28 cellular contexts compared by ENCODE assay signal in genomic region chr16:4433228-4433627, GRCh38. TPM values are rescaled to one million over a fixed set of nuclear protein-coding genes. Genes with fewer than 3 reads are reported as not detected.
DNase-seq lines count a peak whose midpoint lies in the region; ATAC-seq, FAIRE-seq and TF ChIP-seq lines count a peak whose summit lies in the region.
"Had no signal": no experiment of that assay in that cellular context is flagged by ENCODE, and none has a peak within 500 bp of the region (broad histone marks: within the 10 kb centered on the region; RNA-seq: fewer than 3 reads in every experiment).

No MANE protein-coding gene starts in this region.

- H3K4me2 ChIP-seq in A549: no peak overlapping the region

- no peak for ATAC-seq in activated CD8-positive, alpha-beta T cell treated with anti-CD3 and anti-CD28 coated beads for 36 hours
- ATAC-seq in activated CD8-positive, alpha-beta T cell treated with anti-CD3 and anti-CD28 coated beads, Interleukin-2, amount 10 ng/mL, durations not matched to agents 7 days and 5 days: no peak
- ATAC-seq in A549: peak; percentile 24 to 25; a peak in 2 of 6 replicates
- ATAC-seq: effector memory CD8-positive, alpha-beta T cell; left lobe of liver had no signal

- POLR2A ChIA-PET in activated CD8-positive, alpha-beta T cell treated with anti-CD3 and anti-CD28 coated beads for 36 hours (lab: Charles Lee): no interaction called here
- POLR2A ChIA-PET in activated CD8-positive, alpha-beta T cell treated with anti-CD3 and anti-CD28 coated beads, Interleukin-2, amount 10 ng/mL, durations not matched to agents 7 days and 5 days (lab: Charles Lee): no interaction called here
- POLR2A ChIA-PET in A549 (lab: Yijun Ruan, JAX) (no interaction called here), HEK293 (lab: Yijun Ruan, JAX) (interaction anchor here (0.6 kb wide), 1 partner anchor 16 kb away, joined by 3 read pairs; no protein-coding TSS in a partner anchor)

- FAIRE-seq in A549 (lab: Jason Lieb, UNC): no peak
- FAIRE-seq: GM12891 had no signal

- peak overlapping the region; percentile 12 for H3K27ac Mint-ChIP-seq in activated CD8-positive, alpha-beta T cell treated with anti-CD3 and anti-CD28 coated beads for 36 hours
- no peak overlapping the region for H3K27ac Mint-ChIP-seq in activated CD8-positive, alpha-beta T cell treated with anti-CD3 and anti-CD28 coated beads, Interleukin-2, amount 10 ng/mL, durations not matched to agents 7 days and 5 days
- H3K27ac Mint-ChIP-seq in endothelial cell (ENCODE audit: unreplicated experiment): peak overlapping the region; percentile 6
- H3K27ac Mint-ChIP-seq: memory B cell; T-helper 2 cell treated with Interferon-gamma antibody and Interleukin-4, amounts not matched to agents 5 μg/mL and 100 μg/mL, for 36 hours had no signal

- peaks cover 46% of the 10 kb centered on the region for H3K36me3 Mint-ChIP-seq in activated CD8-positive, alpha-beta T cell treated with anti-CD3 and anti-CD28 coated beads for 36 hours (ENCODE audit: low read depth)
- H3K36me3 Mint-ChIP-seq in activated CD8-positive, alpha-beta T cell treated with anti-CD3 and anti-CD28 coated beads, Interleukin-2, amount 10 ng/mL, durations not matched to agents 7 days and 5 days (ENCODE audit: low read depth): peaks cover 47% of the 10 kb centered on the region
- peaks cover 17% of the 10 kb centered on the region for H3K36me3 Mint-ChIP-seq in endothelial cell (ENCODE audit: low read depth, unreplicated experiment)

- no peak for TF ChIP-seq CTCF in activated CD8-positive, alpha-beta T cell treated with anti-CD3 and anti-CD28 coated beads for 36 hours (IDR thresholded peaks at IDR 0.05)
- TF ChIP-seq CTCF in A549 (IDR thresholded peaks at IDR 0.05): no peak
- no peak for TF ChIP-seq CTCF in HEK293 (tag by site-specific recombination; IDR thresholded peaks at IDR 0.05)
- TF ChIP-seq CTCF in endothelial cell (IDR thresholded peaks at IDR 0.05; ENCODE audit: unreplicated experiment): no peak

- no peak for TF ChIP-seq EP300 in A549 (IDR thresholded peaks at IDR 0.05)

- H3K9me3 ChIP-seq in A549 (no peaks in the 10 kb centered on the region), HEK293 (ENCODE audit: control insufficient read depth, insufficient read depth, low read depth, low read length) (no peaks in the 10 kb centered on the region)
- H3K9me3 ChIP-seq: neutrophil, Peyer's patch, spleen, stomach, tibial artery had no signal

- no peak for TF ChIP-seq POLR2A in A549 (IDR thresholded peaks at IDR 0.05; ENCODE audit: low read length)

- H3K27ac ChIP-seq in A549 (no peak overlapping the region), HEK293 (ENCODE audit: extremely low read depth, low read depth, low read length) (no peak overlapping the region)
- H3K27ac ChIP-seq: HL-60, neutrophil, Peyer's patch, spleen, tibial artery had no signal

- H3K9me3 Mint-ChIP-seq in activated CD8-positive, alpha-beta T cell treated with anti-CD3 and anti-CD28 coated beads for 36 hours: no peaks in the 10 kb centered on the region
- H3K9me3 Mint-ChIP-seq in activated CD8-positive, alpha-beta T cell treated with anti-CD3 and anti-CD28 coated beads, Interleukin-2, amount 10 ng/mL, durations not matched to agents 7 days and 5 days (ENCODE audit: insufficient read depth): no peaks in the 10 kb centered on the region
- H3K9me3 Mint-ChIP-seq in endothelial cell (ENCODE audit: unreplicated experiment): no peaks in the 10 kb centered on the region
- H3K9me3 Mint-ChIP-seq: effector memory CD8-positive, alpha-beta T cell; memory B cell; T-helper 2 cell treated with Interferon-gamma antibody and Interleukin-4, amounts not matched to agents 5 μg/mL and 100 μg/mL, for 36 hours had no signal

- WGBS in A549 (ENCODE audit: missing lambda C conversion rate): 77% methylated on average over 4 of the region's 4 CpGs

- no peaks in the 10 kb centered on the region for H3K27me3 Mint-ChIP-seq in activated CD8-positive, alpha-beta T cell treated with anti-CD3 and anti-CD28 coated beads for 36 hours
- H3K27me3 Mint-ChIP-seq in activated CD8-positive, alpha-beta T cell treated with anti-CD3 and anti-CD28 coated beads, Interleukin-2, amount 10 ng/mL, durations not matched to agents 7 days and 5 days (ENCODE audit: low read depth): no peaks in the 10 kb centered on the region
- H3K27me3 Mint-ChIP-seq in endothelial cell (ENCODE audit: unreplicated experiment): no peaks in the 10 kb centered on the region
- H3K27me3 Mint-ChIP-seq: effector memory CD8-positive, alpha-beta T cell; memory B cell had no signal

- H3K36me3 ChIP-seq in HEK293 (ENCODE audit: control insufficient read depth in 2 of 2, insufficient read depth in 1 of 2, low read length in 2 of 2): peaks cover 36 to 68% of the 10 kb centered on the region in 2 experiments; a peak in 2 of 3 replicates

- DNase-seq in activated CD8-positive, alpha-beta T cell treated with anti-CD3 and anti-CD28 coated beads for 36 hours: no peak
- DNase-seq in activated CD8-positive, alpha-beta T cell treated with anti-CD3 and anti-CD28 coated beads, Interleukin-2, amount 10 ng/mL, durations not matched to agents 7 days and 5 days: no peak
- DNase-seq in A549 (ENCODE audit: low read depth in 1 of 2, low spot score in 1 of 2) (no peak), endothelial cell (ENCODE audit: low spot score) (no peak), NCI-H2227 treated with DMSO at 0.1 percent for 48 hours (lab: John Stamatoyannopoulos, UW) (no peak), nucleus accumbens (lab: John Stamatoyannopoulos, UW) (no peak), NCI-H510A treated with DMSO at 0.1 percent for 48 hours (lab: John Stamatoyannopoulos, UW) (no peak)
- DNase-seq: activated T-cell treated with anti-CD3 and anti-CD28 coated beads, Interleukin-2, amount 50 U/mL, for 48 hours; caudate nucleus; DMS53; effector memory CD8-positive, alpha-beta T cell; H7; NCI-H1417; NCI-H2029; Peyer's patch; right cardiac atrium; SHP77; spleen; stimulated activated CD4-positive, alpha-beta T cell treated with anti-CD3 and anti-CD28 coated beads, Interleukin-2, amount 100 ng/mL, for 24 hours; stomach; tibial artery had no signal

- no peak for TF ChIP-seq RAD21 in A549 (conservative IDR thresholded peaks at IDR 0.05 in 1 of 2, IDR thresholded peaks at IDR 0.05 in 1 of 2)

- H3K4me1 ChIP-seq in A549: peaks cover 10% of the 10 kb centered on the region
- H3K4me1 ChIP-seq in HEK293 (ENCODE audit: control insufficient read depth, insufficient read depth, low read length): no peaks in the 10 kb centered on the region
- H3K4me1 ChIP-seq: Peyer's patch, tibial artery had no signal

- CTCF ChIA-PET in activated CD8-positive, alpha-beta T cell treated with anti-CD3 and anti-CD28 coated beads for 36 hours (lab: Charles Lee): no interaction called here
- CTCF ChIA-PET in activated CD8-positive, alpha-beta T cell treated with anti-CD3 and anti-CD28 coated beads, Interleukin-2, amount 10 ng/mL, durations not matched to agents 7 days and 5 days (lab: Charles Lee): interaction anchor here (1.4 kb wide), 1 partner anchor 33 kb away, joined by 3 read pairs; no protein-coding TSS in a partner anchor
- CTCF ChIA-PET in A549 (lab: Yijun Ruan, JAX): interaction anchor here (1.5 kb wide), 1 partner anchor 74 kb away, joined by 5 read pairs; no protein-coding TSS in a partner anchor
- CTCF ChIA-PET in HEK293 (lab: Yijun Ruan, JAX): no interaction called here

- peaks cover 30% of the 10 kb centered on the region for H3K4me1 Mint-ChIP-seq in activated CD8-positive, alpha-beta T cell treated with anti-CD3 and anti-CD28 coated beads for 36 hours (ENCODE audit: low read depth)
- H3K4me1 Mint-ChIP-seq in activated CD8-positive, alpha-beta T cell treated with anti-CD3 and anti-CD28 coated beads, Interleukin-2, amount 10 ng/mL, durations not matched to agents 7 days and 5 days (ENCODE audit: low read depth): peaks cover 6% of the 10 kb centered on the region
- H3K4me1 Mint-ChIP-seq in endothelial cell (ENCODE audit: unreplicated experiment): peaks cover 4% of the 10 kb centered on the region

- no peak overlapping the region for H3K4me3 Mint-ChIP-seq in activated CD8-positive, alpha-beta T cell treated with anti-CD3 and anti-CD28 coated beads for 36 hours
- H3K4me3 Mint-ChIP-seq in activated CD8-positive, alpha-beta T cell treated with anti-CD3 and anti-CD28 coated beads, Interleukin-2, amount 10 ng/mL, durations not matched to agents 7 days and 5 days: no peak overlapping the region
- H3K4me3 Mint-ChIP-seq in endothelial cell (ENCODE audit: unreplicated experiment): no peak overlapping the region
- H3K4me3 Mint-ChIP-seq: effector memory CD8-positive, alpha-beta T cell; memory B cell; T-helper 2 cell treated with Interferon-gamma antibody and Interleukin-4, amounts not matched to agents 5 μg/mL and 100 μg/mL, for 36 hours had no signal

- no peak overlapping the region for H3K4me3 ChIP-seq in A549
- no peak overlapping the region for H3K4me3 ChIP-seq in HEK293 (ENCODE audit: low read depth, low read length)
- H3K4me3 ChIP-seq: Peyer's patch, spleen, tibial artery had no signal

- intact Hi-C loops in activated CD8-positive, alpha-beta T cell treated with anti-CD3 and anti-CD28 coated beads for 36 hours (cut with micrococcal nuclease): no loop called here

RNA-seq across cellular contexts. Expression of gene DNAJA3, which starts 7.6 kb away (rescaled TPM):
- 100 to 1,000 TPM in 1 of 2 experiments, 10 to 100 TPM in 1; 86.8 to 101 TPM for total RNA-seq in activated CD8-positive, alpha-beta T cell treated with anti-CD3 and anti-CD28 coated beads for 36 hours
- 10 to 100 TPM; 55.1 to 61.4 TPM for total RNA-seq in activated CD8-positive, alpha-beta T cell treated with anti-CD3 and anti-CD28 coated beads, Interleukin-2, amount 10 ng/mL, durations not matched to agents 7 days and 5 days
- polyA plus RNA-seq in A549 (2011; rRNA removed): 70.9 and 77.2 TPM in 2 replicates
- polyA plus RNA-seq in A549 (2012; cell fraction: cytosol; rRNA removed): 103 and 111 TPM in 2 replicates
- polyA plus RNA-seq in A549 (2012; cell fraction: nucleus; rRNA removed): 109 and 116 TPM in 2 replicates
- polyA plus RNA-seq in A549 (2017; fragmentation: RNase III; extraction: RNeasy Plus Mini Kit Qiagen cat#74134 plus additional on column Dnase treatment): 64.6 to 71.6 TPM (median 66.0 TPM) in 3 replicates
- polyA minus RNA-seq in A549 (2011; rRNA and poly(A)+ RNA removed): 47.4 and 54.4 TPM in 2 replicates
- 32.0 TPM for total RNA-seq in endothelial cell (ENCODE audit: unreplicated experiment)

RNA-seq across cellular contexts. Expression of gene CORO7, which starts 16.8 kb away (rescaled TPM):
- 10 to 100 TPM; 73.3 to 76.6 TPM for total RNA-seq in activated CD8-positive, alpha-beta T cell treated with anti-CD3 and anti-CD28 coated beads for 36 hours
- 100 to 1,000 TPM; 167 to 176 TPM for total RNA-seq in activated CD8-positive, alpha-beta T cell treated with anti-CD3 and anti-CD28 coated beads, Interleukin-2, amount 10 ng/mL, durations not matched to agents 7 days and 5 days
- 5.7 and 6.0 TPM in 2 replicates for polyA plus RNA-seq in A549 (2011; rRNA removed)
- polyA plus RNA-seq in A549 (2012; cell fraction: cytosol; rRNA removed): 13.3 and 15.4 TPM in 2 replicates
- polyA plus RNA-seq in A549 (2012; cell fraction: nucleus; rRNA removed): 97.0 and 109 TPM in 2 replicates
- polyA plus RNA-seq in A549 (2017; fragmentation: RNase III; extraction: RNeasy Plus Mini Kit Qiagen cat#74134 plus additional on column Dnase treatment): 11.1 to 12.6 TPM (median 11.9 TPM) in 3 replicates
- 19.1 and 19.6 TPM in 2 replicates for polyA minus RNA-seq in A549 (2011; rRNA and poly(A)+ RNA removed)
- total RNA-seq in endothelial cell (ENCODE audit: unreplicated experiment): 103 TPM

RNA-seq across cellular contexts. Expression of gene NMRAL1, which starts 41.2 kb away (rescaled TPM):
- total RNA-seq in activated CD8-positive, alpha-beta T cell treated with anti-CD3 and anti-CD28 coated beads for 36 hours: 10 to 100 TPM; 45.3 to 53.6 TPM
- total RNA-seq in activated CD8-positive, alpha-beta T cell treated with anti-CD3 and anti-CD28 coated beads, Interleukin-2, amount 10 ng/mL, durations not matched to agents 7 days and 5 days: 10 to 100 TPM; 53.6 to 55.6 TPM
- polyA plus RNA-seq in A549 (2011; rRNA removed): 36.3 and 36.4 TPM in 2 replicates
- 77.1 and 78.5 TPM in 2 replicates for polyA plus RNA-seq in A549 (2012; cell fraction: cytosol; rRNA removed)
- polyA plus RNA-seq in A549 (2012; cell fraction: nucleus; rRNA removed): 83.5 and 111 TPM in 2 replicates
- polyA plus RNA-seq in A549 (2017; fragmentation: RNase III; extraction: RNeasy Plus Mini Kit Qiagen cat#74134 plus additional on column Dnase treatment): 47.4 to 55.8 TPM (median 48.8 TPM) in 3 replicates
- 54.9 and 55.1 TPM in 2 replicates for polyA minus RNA-seq in A549 (2011; rRNA and poly(A)+ RNA removed)
- 35.3 TPM for total RNA-seq in endothelial cell (ENCODE audit: unreplicated experiment)

RNA-seq across cellular contexts. Expression of gene HMOX2, which starts 43.0 kb away (rescaled TPM):
- 10 to 100 TPM; 64.7 to 65.4 TPM for total RNA-seq in activated CD8-positive, alpha-beta T cell treated with anti-CD3 and anti-CD28 coated beads for 36 hours
- 10 to 100 TPM; 92.6 to 97.4 TPM for total RNA-seq in activated CD8-positive, alpha-beta T cell treated with anti-CD3 and anti-CD28 coated beads, Interleukin-2, amount 10 ng/mL, durations not matched to agents 7 days and 5 days
- 35.4 and 37.3 TPM in 2 replicates for polyA plus RNA-seq in A549 (2011; rRNA removed)
- 65.7 and 69.4 TPM in 2 replicates for polyA plus RNA-seq in A549 (2012; cell fraction: cytosol; rRNA removed)
- polyA plus RNA-seq in A549 (2012; cell fraction: nucleus; rRNA removed): 54.9 and 55.2 TPM in 2 replicates
- polyA plus RNA-seq in A549 (2017; fragmentation: RNase III; extraction: RNeasy Plus Mini Kit Qiagen cat#74134 plus additional on column Dnase treatment): 47.7 to 49.6 TPM (median 49.5 TPM) in 3 replicates
- 30.2 and 35.8 TPM in 2 replicates for polyA minus RNA-seq in A549 (2011; rRNA and poly(A)+ RNA removed)
- total RNA-seq in endothelial cell (ENCODE audit: unreplicated experiment): 225 TPM

Comparison
In these comparisons a context has a peak if more than half of its experiments do, and no peak if none do; other contexts are left out.
1. CTCF ChIA-PET loops: an anchor here in activated CD8-positive, alpha-beta T cell treated with anti-CD3 and anti-CD28 coated beads, Interleukin-2, amount 10 ng/mL, durations not matched to agents 7 days and 5 days (1.4 kb wide) and A549 (1.5 kb wide); none called in activated CD8-positive, alpha-beta T cell treated with anti-CD3 and anti-CD28 coated beads for 36 hours and HEK293.
2. ATAC-seq: peak in A549 (2 of 2); none in activated CD8-positive, alpha-beta T cell treated with anti-CD3 and anti-CD28 coated beads for 36 hours (single experiment) and activated CD8-positive, alpha-beta T cell treated with anti-CD3 and anti-CD28 coated beads, Interleukin-2, amount 10 ng/mL, durations not matched to agents 7 days and 5 days (single experiment).